Comparison of ENCODE assay signal across 21 cellular contexts in the genomic region with DNA sequence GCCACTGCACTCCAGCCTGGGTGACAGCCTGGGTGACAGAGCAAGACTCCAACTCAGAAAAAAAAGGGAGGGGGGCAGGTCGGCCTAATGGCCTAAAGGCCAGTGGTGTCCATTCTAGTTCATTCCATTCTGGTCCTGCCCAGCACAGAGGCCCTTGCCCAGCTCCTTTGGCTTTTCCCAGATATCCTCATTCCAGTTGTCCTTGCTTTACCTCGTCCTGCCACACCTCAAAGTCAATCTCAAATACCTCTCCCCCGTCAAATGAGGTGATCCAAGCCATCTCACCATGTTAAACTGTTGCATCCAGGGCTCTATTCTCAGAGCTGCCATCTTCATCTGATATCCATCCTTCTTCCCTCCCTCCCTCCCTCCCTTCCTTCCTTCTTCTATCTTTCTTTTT. TPM values are rescaled to one million over a fixed set of nuclear protein-coding genes. Genes with fewer than 3 reads are reported as not detected.
DNase-seq lines count a peak whose midpoint lies in the region; ATAC-seq and TF ChIP-seq lines count a peak whose summit lies in the region.
"Had no signal": no experiment of that assay in that cellular context is flagged by ENCODE, and none has a peak within 500 bp of the region (broad histone marks: within the 10 kb centered on the region; RNA-seq: fewer than 3 reads in every experiment).

No MANE protein-coding gene starts in this region.

- no peak for ATAC-seq in activated CD8-positive, alpha-beta T cell treated with anti-CD3 and anti-CD28 coated beads for 36 hours
- no peak for ATAC-seq in central memory CD8-positive, alpha-beta T cell (replicated peaks; ENCODE audit: extremely low read depth, poor library complexity, severe bottlenecking)
- ATAC-seq in stimulated activated naive CD8-positive, alpha-beta T cell treated with anti-CD3 and anti-CD28 coated beads, Interleukin-15, amount 100 ng/mL, for 72 hours, result no peak
- ATAC-seq in mucosa of descending colon, result no peak
- ATAC-seq: HCT116, heart left ventricle, psoas muscle, WTC11 had no signal

- H3K4me3 Mint-ChIP-seq in activated naive CD4-positive, alpha-beta T cell treated with anti-CD3 and anti-CD28 coated beads, Interleukin-2, amount 50 U/mL, for 24 hours, result peak overlapping the region; percentile 90
- peak overlapping the region; percentile 98 for H3K4me3 Mint-ChIP-seq in activated CD8-positive, alpha-beta T cell treated with anti-CD3 and anti-CD28 coated beads for 36 hours
- H3K4me3 Mint-ChIP-seq in central memory CD8-positive, alpha-beta T cell, result peak overlapping the region; percentile 87
- H3K4me3 Mint-ChIP-seq in stimulated activated naive CD8-positive, alpha-beta T cell treated with anti-CD3 and anti-CD28 coated beads, Interleukin-15, amount 100 ng/mL, for 72 hours, result peak overlapping the region; percentile 88 to 100
- H3K4me3 Mint-ChIP-seq: WTC11 had no signal

- H3K4me1 ChIP-seq in mucosa of descending colon (ENCODE audit: low read depth), result peaks cover 3% of the 10 kb centered on the region
- H3K4me1 ChIP-seq: psoas muscle, thyroid gland had no signal

- no peaks in the 10 kb centered on the region for H3K36me3 ChIP-seq in mucosa of descending colon (ENCODE audit: low read depth)
- H3K36me3 ChIP-seq: heart left ventricle, left ventricle myocardium inferior, SJSA1, thyroid gland had no signal

- no peaks in the 10 kb centered on the region for H3K27me3 Mint-ChIP-seq in activated naive CD4-positive, alpha-beta T cell treated with anti-CD3 and anti-CD28 coated beads, Interleukin-2, amount 50 U/mL, for 24 hours
- no peaks in the 10 kb centered on the region for H3K27me3 Mint-ChIP-seq in activated CD8-positive, alpha-beta T cell treated with anti-CD3 and anti-CD28 coated beads for 36 hours
- no peaks in the 10 kb centered on the region for H3K27me3 Mint-ChIP-seq in central memory CD8-positive, alpha-beta T cell
- H3K27me3 Mint-ChIP-seq in stimulated activated naive CD8-positive, alpha-beta T cell treated with anti-CD3 and anti-CD28 coated beads, Interleukin-15, amount 100 ng/mL, for 72 hours, result no peaks in the 10 kb centered on the region

- H3K9me3 ChIP-seq in mucosa of descending colon, result no peaks in the 10 kb centered on the region
- H3K9me3 ChIP-seq: heart left ventricle, left ventricle myocardium inferior, psoas muscle, SJSA1, thyroid gland had no signal

- intact Hi-C loops in activated CD8-positive, alpha-beta T cell treated with anti-CD3 and anti-CD28 coated beads for 36 hours (cut with micrococcal nuclease), result no loop called here
- intact Hi-C loops in mucosa of descending colon (cut with DNase I, micrococcal nuclease), result loop anchor here in 1 of 2 donors (10.0 kb wide), 1 partner anchor 233 kb away; no protein-coding TSS in a partner anchor

- no peak overlapping the region for H3K4me3 ChIP-seq in mucosa of descending colon
- H3K4me3 ChIP-seq: dorsolateral prefrontal cortex, left ventricle myocardium inferior, psoas muscle, SJSA1, thyroid gland had no signal

- no peaks in the 10 kb centered on the region for H3K9me3 Mint-ChIP-seq in activated naive CD4-positive, alpha-beta T cell treated with anti-CD3 and anti-CD28 coated beads, Interleukin-2, amount 50 U/mL, for 24 hours
- H3K9me3 Mint-ChIP-seq in activated CD8-positive, alpha-beta T cell treated with anti-CD3 and anti-CD28 coated beads for 36 hours, result no peaks in the 10 kb centered on the region
- H3K9me3 Mint-ChIP-seq in central memory CD8-positive, alpha-beta T cell, result no peaks in the 10 kb centered on the region
- peaks cover 0 to 7% of the 10 kb centered on the region in 2 donors for H3K9me3 Mint-ChIP-seq in stimulated activated naive CD8-positive, alpha-beta T cell treated with anti-CD3 and anti-CD28 coated beads, Interleukin-15, amount 100 ng/mL, for 72 hours

- no peak for DNase-seq in activated naive CD4-positive, alpha-beta T cell treated with Interleukin-2 at 50 U/mL for 16 hours
- DNase-seq in activated CD8-positive, alpha-beta T cell treated with anti-CD3 and anti-CD28 coated beads for 36 hours, result peak; percentile 45
- no peak for DNase-seq in central memory CD8-positive, alpha-beta T cell (ENCODE audit: low spot score in 2 of 2)
- peak in 1 of 2 donors; percentile 25 for DNase-seq in stimulated activated naive CD8-positive, alpha-beta T cell treated with anti-CD3 and anti-CD28 coated beads, Interleukin-15, amount 100 ng/mL, for 72 hours
- DNase-seq in HPDE6-E6E7 (ENCODE audit: extremely low spot score), result no peak
- DNase-seq in mucosa of descending colon, result no peak
- no peak for DNase-seq in AML-193 (lab: John Stamatoyannopoulos, UW)
- DNase-seq: activated gamma-delta T cell treated with Interleukin-2 at 50 U/mL for 16 hours, DMS153, dorsolateral prefrontal cortex, GDM1, heart left ventricle, left ventricle myocardium inferior, NCI-H146, NCI-H524, psoas muscle, thyroid gland had no signal

- peak overlapping the region; percentile 38 for H3K27ac Mint-ChIP-seq in activated naive CD4-positive, alpha-beta T cell treated with anti-CD3 and anti-CD28 coated beads, Interleukin-2, amount 50 U/mL, for 24 hours
- peak overlapping the region; percentile 96 for H3K27ac Mint-ChIP-seq in activated CD8-positive, alpha-beta T cell treated with anti-CD3 and anti-CD28 coated beads for 36 hours
- peak overlapping the region; percentile 69 for H3K27ac Mint-ChIP-seq in central memory CD8-positive, alpha-beta T cell (ENCODE audit: low read depth)
- H3K27ac Mint-ChIP-seq in stimulated activated naive CD8-positive, alpha-beta T cell treated with anti-CD3 and anti-CD28 coated beads, Interleukin-15, amount 100 ng/mL, for 72 hours, result peak overlapping the region; percentile 79 to 98
- H3K27ac Mint-ChIP-seq: WTC11 had no signal

- H3K4me1 Mint-ChIP-seq in activated naive CD4-positive, alpha-beta T cell treated with anti-CD3 and anti-CD28 coated beads, Interleukin-2, amount 50 U/mL, for 24 hours, result peaks cover 85% of the 10 kb centered on the region
- H3K4me1 Mint-ChIP-seq in activated CD8-positive, alpha-beta T cell treated with anti-CD3 and anti-CD28 coated beads for 36 hours (ENCODE audit: low read depth), result peaks cover 52% of the 10 kb centered on the region
- H3K4me1 Mint-ChIP-seq in central memory CD8-positive, alpha-beta T cell, result peaks cover 65% of the 10 kb centered on the region
- H3K4me1 Mint-ChIP-seq in stimulated activated naive CD8-positive, alpha-beta T cell treated with anti-CD3 and anti-CD28 coated beads, Interleukin-15, amount 100 ng/mL, for 72 hours, result peaks cover 63% of the 10 kb centered on the region

- no peak for TF ChIP-seq CTCF in activated CD8-positive, alpha-beta T cell treated with anti-CD3 and anti-CD28 coated beads for 36 hours (IDR thresholded peaks at IDR 0.05)
- no peak for TF ChIP-seq CTCF in mucosa of descending colon (IDR thresholded peaks at IDR 0.05)

- peaks cover 3% of the 10 kb centered on the region for H3K36me3 Mint-ChIP-seq in activated naive CD4-positive, alpha-beta T cell treated with anti-CD3 and anti-CD28 coated beads, Interleukin-2, amount 50 U/mL, for 24 hours
- peaks cover 78% of the 10 kb centered on the region for H3K36me3 Mint-ChIP-seq in activated CD8-positive, alpha-beta T cell treated with anti-CD3 and anti-CD28 coated beads for 36 hours (ENCODE audit: low read depth)
- peaks cover 27% of the 10 kb centered on the region for H3K36me3 Mint-ChIP-seq in central memory CD8-positive, alpha-beta T cell (ENCODE audit: insufficient read depth)
- H3K36me3 Mint-ChIP-seq: WTC11 had no signal

- CTCF ChIA-PET in activated CD8-positive, alpha-beta T cell treated with anti-CD3 and anti-CD28 coated beads for 36 hours (lab: Charles Lee), result interaction anchor here (0.9 to 8.1 kb wide), 8 partner anchors 10 to 148 kb away, joined by 3 to 160 read pairs (median 4); a partner anchor contains a TSS

- POLR2A ChIA-PET in activated CD8-positive, alpha-beta T cell treated with anti-CD3 and anti-CD28 coated beads for 36 hours (lab: Charles Lee), result interaction anchor here (1.2 to 17.1 kb wide), 7 partner anchors 11 to 98 kb away, joined by 3 to 335 read pairs (median 7); a partner anchor contains a TSS

RNA-seq across cellular contexts. Expression of a gene that starts 19.9 kb away (rescaled TPM):
- total RNA-seq in activated CD8-positive, alpha-beta T cell treated with anti-CD3 and anti-CD28 coated beads for 36 hours, result 100 to 1,000 TPM; 152 to 158 TPM
- total RNA-seq in mucosa of descending colon, result 10 to 100 TPM in 1 of 3 donors, 1 to 10 TPM in 2; 4.6 to 11.7 (median 4.8) TPM

RNA-seq across cellular contexts. Expression of a gene that starts 42.9 kb away (rescaled TPM):
- 10 to 100 TPM; 16.2 to 18.1 TPM for total RNA-seq in activated CD8-positive, alpha-beta T cell treated with anti-CD3 and anti-CD28 coated beads for 36 hours
- 10 to 100 TPM in 1 of 3 donors, 1 to 10 TPM in 2; 8.1 to 12.1 (median 8.4) TPM for total RNA-seq in mucosa of descending colon

Comparison
In these comparisons a context has a peak if more than half of its experiments do, and no peak if none do; other contexts are left out.
1. H3K27ac Mint-ChIP-seq: peak in every context shown above with its lines; median percentile 96 in activated CD8-positive, alpha-beta T cell treated with anti-CD3 and anti-CD28 coated beads for 36 hours; 88 in stimulated activated naive CD8-positive, alpha-beta T cell treated with anti-CD3 and anti-CD28 coated beads, Interleukin-15, amount 100 ng/mL, for 72 hours; 69 in central memory CD8-positive, alpha-beta T cell; 38 in activated naive CD4-positive, alpha-beta T cell treated with anti-CD3 and anti-CD28 coated beads, Interleukin-2, amount 50 U/mL, for 24 hours.
2. RNA of a gene that starts 19.9 kb away (total RNA-seq): 152 to 158 TPM in activated CD8-positive, alpha-beta T cell treated with anti-CD3 and anti-CD28 coated beads for 36 hours; 4.6 to 11.7 TPM in mucosa of descending colon; every median in the first group is over 10 times any median in the second.
3. Peak in every context shown above with its lines, with median percentiles within 50 percentile points of each other: H3K4me3 Mint-ChIP-seq.